Comparison of ENCODE assay signal across 8 cellular contexts in genomic region chr1:9676128-9676527, GRCh38. TPM values are rescaled to one million over a fixed set of nuclear protein-coding genes. Genes with fewer than 3 reads are reported as not detected.
DNase-seq lines count a peak whose midpoint lies in the region; ATAC-seq and TF ChIP-seq lines count a peak whose summit lies in the region.
"Not testable (repeated sequence)": the region's sequence is repeated elsewhere in the genome, so short reads cannot be mapped to it uniquely, and the experiment has no call there.

No MANE protein-coding gene starts in this region.

- H3K27me3 ChIP-seq in BLaER1; DND-41 (ENCODE audit: insufficient read depth, low read length, poor library complexity); neutrophil: not testable (repeated sequence)

- not testable (repeated sequence) for DNase-seq in DND-41; WTC11 (ENCODE audit: low spot score); activated CD8-positive, alpha-beta T cell treated with anti-CD3 and anti-CD28 coated beads for 36 hours; activated T-helper 2 cell treated with anti-CD3 and anti-CD28 coated beads, Interferon-gamma antibody, Interleukin-2, Interleukin-4, amounts not matched to agents 10 μg/mL and 5 μg/mL and 100 μg/mL, durations not matched to agents 14 hours and 24 hours and 36 hours (ENCODE audit: low spot score); activated naive CD8-positive, alpha-beta T cell treated with anti-CD3 and anti-CD28 coated beads, Interleukin-2, amount 50 U/mL, for 24 hours; memory B cell (ENCODE audit: low spot score in 2 of 2)

- H3K4me1 ChIP-seq in BLaER1 (peaks cover 61% of the 10 kb centered on the region), neutrophil (ENCODE audit: control insufficient read depth in 1 of 2, insufficient read depth in 1 of 2, low read depth in 1 of 2, low read length in 1 of 2) (peaks cover 12 to 35% of the 10 kb centered on the region in 2 experiments)
- H3K4me1 ChIP-seq in DND-41 (ENCODE audit: insufficient read depth, low read length): not testable (repeated sequence)

- not testable (repeated sequence) for H3K27me3 Mint-ChIP-seq in WTC11 (ENCODE audit: low read depth); activated CD8-positive, alpha-beta T cell treated with anti-CD3 and anti-CD28 coated beads for 36 hours; activated T-helper 2 cell treated with anti-CD3 and anti-CD28 coated beads, Interferon-gamma antibody, Interleukin-2, Interleukin-4, amounts not matched to agents 10 μg/mL and 5 μg/mL and 100 μg/mL, durations not matched to agents 14 hours and 24 hours and 36 hours (ENCODE audit: low read depth); activated naive CD8-positive, alpha-beta T cell treated with anti-CD3 and anti-CD28 coated beads, Interleukin-2, amount 50 U/mL, for 24 hours; memory B cell

- CTCF ChIA-PET in WTC11 (lab: Charles Lee): interaction anchor here (0.8 kb wide), 1 partner anchor 61 kb away, joined by 5 read pairs; no protein-coding TSS in a partner anchor
- CTCF ChIA-PET in activated CD8-positive, alpha-beta T cell treated with anti-CD3 and anti-CD28 coated beads for 36 hours (lab: Charles Lee): interaction anchor here (1.3 kb wide), 1 partner anchor 61 kb away, joined by 5 read pairs; no protein-coding TSS in a partner anchor

- not testable (repeated sequence) for ATAC-seq in DND-41 (ENCODE audit: insufficient read depth, low read depth); WTC11; activated CD8-positive, alpha-beta T cell treated with anti-CD3 and anti-CD28 coated beads for 36 hours; activated naive CD8-positive, alpha-beta T cell treated with anti-CD3 and anti-CD28 coated beads, Interleukin-2, amount 50 U/mL, for 24 hours; memory B cell (ENCODE audit: low read depth)

- POLR2A ChIA-PET in WTC11 (lab: Charles Lee): not testable (repeated sequence)
- POLR2A ChIA-PET in activated CD8-positive, alpha-beta T cell treated with anti-CD3 and anti-CD28 coated beads for 36 hours (lab: Charles Lee): interaction anchor here (0.7 to 1.6 kb wide), 5 partner anchors 8 to 49 kb away, joined by 3 to 4 read pairs (median 4); no protein-coding TSS in a partner anchor

- TF ChIP-seq CTCF in DND-41 (IDR thresholded peaks at IDR 0.05; ENCODE audit: borderline replicate concordance, extremely low read depth, low read length, poor library complexity, severe bottlenecking); WTC11 (IDR thresholded peaks at IDR 0.05); activated CD8-positive, alpha-beta T cell treated with anti-CD3 and anti-CD28 coated beads for 36 hours (IDR thresholded peaks at IDR 0.05); neutrophil (IDR thresholded peaks at IDR 0.05): not testable (repeated sequence)

- not testable (repeated sequence) for H3K4me1 Mint-ChIP-seq in WTC11
- peaks cover 63% of the 10 kb centered on the region for H3K4me1 Mint-ChIP-seq in activated CD8-positive, alpha-beta T cell treated with anti-CD3 and anti-CD28 coated beads for 36 hours (ENCODE audit: low read depth)
- H3K4me1 Mint-ChIP-seq in activated T-helper 2 cell treated with anti-CD3 and anti-CD28 coated beads, Interferon-gamma antibody, Interleukin-2, Interleukin-4, amounts not matched to agents 10 μg/mL and 5 μg/mL and 100 μg/mL, durations not matched to agents 14 hours and 24 hours and 36 hours (ENCODE audit: low read depth): peaks cover 32% of the 10 kb centered on the region
- H3K4me1 Mint-ChIP-seq in activated naive CD8-positive, alpha-beta T cell treated with anti-CD3 and anti-CD28 coated beads, Interleukin-2, amount 50 U/mL, for 24 hours: peaks cover 66% of the 10 kb centered on the region
- H3K4me1 Mint-ChIP-seq in memory B cell: peaks cover 46% of the 10 kb centered on the region

- H3K27ac Mint-ChIP-seq in WTC11: not testable (repeated sequence)
- H3K27ac Mint-ChIP-seq in activated CD8-positive, alpha-beta T cell treated with anti-CD3 and anti-CD28 coated beads for 36 hours: peak overlapping the region; percentile 79
- peak overlapping the region; percentile 4 for H3K27ac Mint-ChIP-seq in activated T-helper 2 cell treated with anti-CD3 and anti-CD28 coated beads, Interferon-gamma antibody, Interleukin-2, Interleukin-4, amounts not matched to agents 10 μg/mL and 5 μg/mL and 100 μg/mL, durations not matched to agents 14 hours and 24 hours and 36 hours
- H3K27ac Mint-ChIP-seq in activated naive CD8-positive, alpha-beta T cell treated with anti-CD3 and anti-CD28 coated beads, Interleukin-2, amount 50 U/mL, for 24 hours: peak overlapping the region; percentile 54
- peak overlapping the region; percentile 79 for H3K27ac Mint-ChIP-seq in memory B cell

- H3K9me3 Mint-ChIP-seq in WTC11; activated CD8-positive, alpha-beta T cell treated with anti-CD3 and anti-CD28 coated beads for 36 hours; activated T-helper 2 cell treated with anti-CD3 and anti-CD28 coated beads, Interferon-gamma antibody, Interleukin-2, Interleukin-4, amounts not matched to agents 10 μg/mL and 5 μg/mL and 100 μg/mL, durations not matched to agents 14 hours and 24 hours and 36 hours; activated naive CD8-positive, alpha-beta T cell treated with anti-CD3 and anti-CD28 coated beads, Interleukin-2, amount 50 U/mL, for 24 hours; memory B cell: not testable (repeated sequence)

- H3K4me2 ChIP-seq in BLaER1: peak overlapping the region; percentile 61
- not testable (repeated sequence) for H3K4me2 ChIP-seq in DND-41 (ENCODE audit: insufficient read depth, low read length)

- H3K36me3 ChIP-seq in BLaER1 (peaks cover 95% of the 10 kb centered on the region), DND-41 (ENCODE audit: insufficient read depth, low read length) (peaks cover 69% of the 10 kb centered on the region), neutrophil (peaks cover 76% of the 10 kb centered on the region)

- peaks cover 97% of the 10 kb centered on the region for H3K79me2 ChIP-seq in DND-41 (ENCODE audit: insufficient read depth, low read length)

- intact Hi-C loops in activated CD8-positive, alpha-beta T cell treated with anti-CD3 and anti-CD28 coated beads for 36 hours (cut with micrococcal nuclease); activated T-helper 2 cell treated with anti-CD3 and anti-CD28 coated beads, Interferon-gamma antibody, Interleukin-2, Interleukin-4, amounts not matched to agents 10 μg/mL and 5 μg/mL and 100 μg/mL, durations not matched to agents 14 hours and 24 hours and 36 hours (cut with micrococcal nuclease): not testable (repeated sequence)

- H2AFZ ChIP-seq in DND-41 (ENCODE audit: low read depth, low read length): not testable (repeated sequence)

- H3K27ac ChIP-seq in BLaER1 (peak overlapping the region; percentile 49), DND-41 (ENCODE audit: low read length) (peak overlapping the region; percentile 55; the same call in 1 of the 2 replicates), neutrophil (peak overlapping the region; percentile 59)

- H4K20me1 ChIP-seq in BLaER1 (peaks cover 100% of the 10 kb centered on the region), DND-41 (ENCODE audit: insufficient read depth, low read length) (peaks cover 84% of the 10 kb centered on the region)

- H3K9me3 ChIP-seq in BLaER1; DND-41 (ENCODE audit: insufficient read depth, low read length, severe bottlenecking); neutrophil: not testable (repeated sequence)

- H3K9ac ChIP-seq in BLaER1: peak overlapping the region; percentile 17; the same call in 1 of the 2 replicates
- H3K9ac ChIP-seq in DND-41 (ENCODE audit: low read depth, low read length): not testable (repeated sequence)

- H3K4me3 Mint-ChIP-seq in WTC11; activated CD8-positive, alpha-beta T cell treated with anti-CD3 and anti-CD28 coated beads for 36 hours; activated T-helper 2 cell treated with anti-CD3 and anti-CD28 coated beads, Interferon-gamma antibody, Interleukin-2, Interleukin-4, amounts not matched to agents 10 μg/mL and 5 μg/mL and 100 μg/mL, durations not matched to agents 14 hours and 24 hours and 36 hours (ENCODE audit: low read depth); memory B cell: not testable (repeated sequence)
- H3K4me3 Mint-ChIP-seq in activated naive CD8-positive, alpha-beta T cell treated with anti-CD3 and anti-CD28 coated beads, Interleukin-2, amount 50 U/mL, for 24 hours: peak overlapping the region; percentile 17

- not testable (repeated sequence) for H3K36me3 Mint-ChIP-seq in WTC11
- peaks cover 68% of the 10 kb centered on the region for H3K36me3 Mint-ChIP-seq in activated CD8-positive, alpha-beta T cell treated with anti-CD3 and anti-CD28 coated beads for 36 hours (ENCODE audit: low read depth)
- H3K36me3 Mint-ChIP-seq in activated T-helper 2 cell treated with anti-CD3 and anti-CD28 coated beads, Interferon-gamma antibody, Interleukin-2, Interleukin-4, amounts not matched to agents 10 μg/mL and 5 μg/mL and 100 μg/mL, durations not matched to agents 14 hours and 24 hours and 36 hours (ENCODE audit: low read depth): peaks cover 68% of the 10 kb centered on the region
- peaks cover 59% of the 10 kb centered on the region for H3K36me3 Mint-ChIP-seq in activated naive CD8-positive, alpha-beta T cell treated with anti-CD3 and anti-CD28 coated beads, Interleukin-2, amount 50 U/mL, for 24 hours (ENCODE audit: low read depth)
- peaks cover 27% of the 10 kb centered on the region for H3K36me3 Mint-ChIP-seq in memory B cell

- not testable (repeated sequence) for H3K4me3 ChIP-seq in BLaER1; DND-41 (ENCODE audit: low read depth in 1 of 2, low read length in 2 of 2); neutrophil (ENCODE audit: low read depth in 1 of 2, low read length in 1 of 2)

TF ChIP-seq in WTC11, 78 proteins besides CTCF, POLR2A, EP300 and RAD21:
- TF ChIP-seq ZNF121 (CRISPR knock-in tag; IDR thresholded peaks at IDR 0.05): peak; percentile 66; the same call in 1 of the 2 replicates

RNA-seq across cellular contexts. Expression of gene PIK3CD, which starts 24.6 kb away (rescaled TPM):
- 17.9 to 23.1 TPM (median 20.2 TPM) in 3 replicates for total RNA-seq in WTC11 (2021)
- total RNA-seq in activated CD8-positive, alpha-beta T cell treated with anti-CD3 and anti-CD28 coated beads for 36 hours: 100 to 1,000 TPM; 152 to 158 TPM
- total RNA-seq in activated T-helper 2 cell treated with anti-CD3 and anti-CD28 coated beads, Interferon-gamma antibody, Interleukin-2, Interleukin-4, amounts not matched to agents 10 μg/mL and 5 μg/mL and 100 μg/mL, durations not matched to agents 14 hours and 24 hours and 36 hours: 184 and 189 TPM in 2 replicates
